6 cellular contexts compared by ENCODE assay signal in the genomic region with DNA sequence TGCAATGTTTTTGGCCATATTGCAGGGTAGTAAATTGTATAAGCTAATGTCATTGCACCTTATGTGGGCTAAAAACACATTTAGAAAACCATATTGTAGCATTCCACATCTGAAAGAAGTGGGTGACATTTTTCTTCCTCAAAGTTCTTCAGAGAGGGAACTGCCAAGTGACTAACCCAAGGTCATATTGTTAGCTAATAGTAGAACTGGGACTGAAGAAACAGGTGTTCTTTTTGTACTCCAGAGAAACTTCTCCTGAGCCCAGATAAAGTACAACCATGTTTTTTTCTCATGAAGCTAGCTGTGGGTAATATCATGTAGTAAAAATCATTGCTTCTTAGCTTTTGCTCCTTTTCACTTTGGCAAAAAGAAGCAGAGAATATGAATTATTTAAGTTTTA.
"Had no signal": no experiment of that assay in that cellular context is flagged by ENCODE, and none has a peak within 500 bp of the region (broad histone marks: within the 10 kb centered on the region; RNA-seq: fewer than 3 reads in every experiment).

No MANE protein-coding gene starts in this region.

- ATAC-seq: HepG2, K562 had no signal

- H3K4me3 ChIP-seq: K562 had no signal

- FAIRE-seq: HepG2, HTR-8/SVneo, K562 had no signal

- DNase-seq: IMR-90, KBM-7 had no signal

- H3K27ac ChIP-seq: HL-60 had no signal
